ENCODE assay signal across 12 cellular contexts in the genomic region with DNA sequence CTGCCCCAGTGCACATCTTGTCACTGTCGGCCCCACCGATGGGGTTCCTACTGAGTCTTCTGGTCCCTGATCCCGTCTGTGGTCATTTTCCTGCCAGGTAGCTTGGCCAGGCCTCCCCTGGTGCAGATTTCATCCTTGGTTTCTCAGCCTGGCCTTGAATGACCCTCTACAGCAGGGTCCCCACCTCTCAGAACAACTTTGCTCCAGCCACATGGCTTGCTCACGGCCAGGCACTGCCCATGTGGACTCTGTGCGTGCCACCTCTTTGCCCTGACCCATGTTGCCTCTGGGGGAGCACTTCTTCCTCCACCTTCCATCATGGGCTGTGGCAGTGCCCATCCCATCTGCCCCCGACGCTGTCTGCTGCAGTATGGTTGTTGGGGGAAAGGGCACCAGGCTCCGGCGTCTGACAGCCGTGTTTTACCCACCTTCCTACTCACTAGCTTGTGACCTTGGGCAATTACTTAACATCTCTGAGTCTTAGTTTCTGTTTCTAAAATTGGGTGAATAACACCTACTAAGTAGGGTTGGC. TPM values are rescaled to one million over a fixed set of nuclear protein-coding genes. Genes with fewer than 3 reads are reported as not detected.
DNase-seq lines count a peak whose midpoint lies in the region; ATAC-seq, FAIRE-seq and TF ChIP-seq lines count a peak whose summit lies in the region.
"Had no signal": no experiment of that assay in that cellular context is flagged by ENCODE, and none has a peak within 500 bp of the region (broad histone marks: within the 10 kb centered on the region; RNA-seq: fewer than 3 reads in every experiment).

No MANE protein-coding gene starts in this region.

- no peaks in the 10 kb centered on the region for H3K27me3 Mint-ChIP-seq in stimulated activated naive B cell treated with anti-CD40 and anti-IgM and Interleukin-4, amounts not matched to agents 10 μg/mL and 1 μg/mL and 100 μg/mL, for 72 hours

- no peak for ATAC-seq in stimulated activated naive B cell treated with anti-CD40 and anti-IgM and Interleukin-4, amounts not matched to agents 10 μg/mL and 1 μg/mL and 100 μg/mL, for 72 hours (replicated peaks)
- ATAC-seq in omental fat pad (ENCODE audit: low FRiP score) (no peak), gastroesophageal sphincter (no peak)

- TF ChIP-seq CTCF in OCI-LY3 (IDR thresholded peaks at IDR 0.05; ENCODE audit: low read depth, low read length) (no peak; the same call in 1 of the 2 replicates), H1 (IDR thresholded peaks at IDR 0.05; ENCODE audit: control extremely low read depth in 1 of 3, insufficient read depth in 1 of 3, low read depth in 1 of 3, low read length in 3 of 3) (peak in 1 of 3 experiments; percentile 40; a peak in 1 of 4 replicates), omental fat pad (IDR thresholded peaks at IDR 0.05) (no peak), gastroesophageal sphincter (IDR thresholded peaks at IDR 0.05) (no peak)

- H2BK120ac ChIP-seq in H1 (replicated peaks; ENCODE audit: low read depth, low read length): no peak overlapping the region

- peak overlapping the region; percentile 26; the same call in 1 of the 2 replicates for H2AK5ac ChIP-seq in H1 (ENCODE audit: low read depth, low read length)

- H3K79me1 ChIP-seq in H1 (ENCODE audit: low read depth, low read length): peaks cover 5% of the 10 kb centered on the region

- no peak overlapping the region for H4K5ac ChIP-seq in H1 (ENCODE audit: insufficient read length, low read depth, low read length)

- H3K56ac ChIP-seq in H1 (replicated peaks; ENCODE audit: insufficient read length, low read depth, low read length): no peak overlapping the region

- H3K27ac Mint-ChIP-seq in stimulated activated naive B cell treated with anti-CD40 and anti-IgM and Interleukin-4, amounts not matched to agents 10 μg/mL and 1 μg/mL and 100 μg/mL, for 72 hours: peak overlapping the region; percentile 94

- H3K9ac ChIP-seq in OCI-LY3 (ENCODE audit: low read length) (no peak overlapping the region), H1 (replicated peaks in 1 of 4; ENCODE audit: extremely low read depth in 1 of 4, low read depth in 3 of 4, low read length in 3 of 4) (no peak overlapping the region)

- peak overlapping the region; percentile 43 to 68 for H3K4me3 Mint-ChIP-seq in stimulated activated naive B cell treated with anti-CD40 and anti-IgM and Interleukin-4, amounts not matched to agents 10 μg/mL and 1 μg/mL and 100 μg/mL, for 72 hours

- H3K4me2 ChIP-seq in OCI-LY3 (ENCODE audit: low read length) (0 out of 2 replicates have a peak overlapping the region, but pooled peaks have one; percentile 19), H1 (ENCODE audit: insufficient read depth in 1 of 2, low read depth in 2 of 2, low read length in 2 of 2) (no peak overlapping the region)

- CTCF ChIA-PET in H1 (lab: Charles Lee; ENCODE audit: partially characterized antibody): interaction anchor here (0.5 to 8.6 kb wide), 8 partner anchors 12 to 624 kb away, joined by 3 to 277 read pairs (median 4); no protein-coding TSS in a partner anchor

- H3K27ac ChIP-seq in OCI-LY3 (ENCODE audit: low read length) (no peak overlapping the region), H1 (ENCODE audit: low read depth, low read length) (no peak overlapping the region), gastroesophageal sphincter (peak overlapping the region in 1 of 4 donors; percentile 0)

- H3K23me2 ChIP-seq in H1 (ENCODE audit: low read depth, low read length): peaks cover 8% of the 10 kb centered on the region

- DNase-seq in H1 (ENCODE audit: low read depth in 1 of 2, low spot score in 2 of 2): no peak
- no peak for DNase-seq in stimulated activated naive B cell treated with anti-CD40 and anti-IgM and Interleukin-4, amounts not matched to agents 10 μg/mL and 1 μg/mL and 100 μg/mL, for 72 hours
- DNase-seq in omental fat pad (ENCODE audit: low spot score): no peak
- no peak for DNase-seq in NCI-H526 treated with DMSO at 0.1 percent for 48 hours (lab: John Stamatoyannopoulos, UW)
- DNase-seq: anterior cingulate cortex, head of caudate nucleus, SW 1271 had no signal

- H3K79me2 ChIP-seq in OCI-LY3 (ENCODE audit: low read length) (peaks cover 14% of the 10 kb centered on the region), H1 (ENCODE audit: control insufficient read depth in 1 of 2, insufficient read depth in 2 of 2, low read length in 2 of 2) (no peaks in the 10 kb centered on the region; a peak in 1 of 4 replicates)

- TF ChIP-seq RAD21 in H1 (IDR thresholded peaks at IDR 0.05 in 1 of 2, conservative IDR thresholded peaks at IDR 0.05 in 1 of 2; ENCODE audit: low read depth in 2 of 2, low read length in 2 of 2): no peak

- H3K4ac ChIP-seq in H1 (replicated peaks; ENCODE audit: insufficient read length, low read depth, low read length): no peak overlapping the region

- H3K4me3 ChIP-seq in OCI-LY3 (ENCODE audit: low read length) (no peak overlapping the region), H1 (ENCODE audit: extremely low read depth in 1 of 4, insufficient read depth in 2 of 4, low read depth in 3 of 4, low read length in 4 of 4) (no peak overlapping the region), gastroesophageal sphincter (no peak overlapping the region)

- H3K27me3 ChIP-seq in OCI-LY3 (ENCODE audit: low read depth, low read length) (no peaks in the 10 kb centered on the region), H1 (replicated peaks in 1 of 4; ENCODE audit: control insufficient read depth in 3 of 4, extremely low read depth in 1 of 4, insufficient read depth in 3 of 4, low read length in 3 of 4) (no peaks in the 10 kb centered on the region), gastroesophageal sphincter (no peaks in the 10 kb centered on the region)

- no peak overlapping the region for H3K23ac ChIP-seq in H1 (ENCODE audit: insufficient read length)

- FAIRE-seq in H1 (lab: Jason Lieb, UNC): no peak

- no peak overlapping the region; the same call in 1 of the 2 replicates for H2BK15ac ChIP-seq in H1 (ENCODE audit: low read length)

- H3K14ac ChIP-seq in H1 (ENCODE audit: insufficient read length): no peak overlapping the region

- H3K36me3 ChIP-seq in OCI-LY3 (replicated peaks; ENCODE audit: low read depth, low read length): peaks cover under 1% of the 10 kb centered on the region
- no peaks in the 10 kb centered on the region for H3K36me3 ChIP-seq in H1 (ENCODE audit: control insufficient read depth in 2 of 4, insufficient read depth in 4 of 4, low read length in 3 of 4)
- peaks cover 0 to 21% of the 10 kb centered on the region in 2 donors for H3K36me3 ChIP-seq in gastroesophageal sphincter

- no peaks in the 10 kb centered on the region for H3K9me3 Mint-ChIP-seq in stimulated activated naive B cell treated with anti-CD40 and anti-IgM and Interleukin-4, amounts not matched to agents 10 μg/mL and 1 μg/mL and 100 μg/mL, for 72 hours

- no peak overlapping the region for H4K91ac ChIP-seq in H1 (replicated peaks; ENCODE audit: insufficient read length, low read length)

- H3K36me3 Mint-ChIP-seq in stimulated activated naive B cell treated with anti-CD40 and anti-IgM and Interleukin-4, amounts not matched to agents 10 μg/mL and 1 μg/mL and 100 μg/mL, for 72 hours: peaks cover 28 to 52% of the 10 kb centered on the region in 2 donors

- POLR2A ChIA-PET in H1 (lab: Charles Lee; ENCODE audit: partially characterized antibody): interaction anchor here (0.6 to 44.0 kb wide), 4 partner anchors 20 to 146 kb away, joined by 3 to 1596 read pairs (median 734); a partner anchor contains a TSS

- H2BK5ac ChIP-seq in H1 (ENCODE audit: low read depth, low read length): no peak overlapping the region

- peaks cover 58 to 86% of the 10 kb centered on the region in 2 donors for H3K4me1 Mint-ChIP-seq in stimulated activated naive B cell treated with anti-CD40 and anti-IgM and Interleukin-4, amounts not matched to agents 10 μg/mL and 1 μg/mL and 100 μg/mL, for 72 hours

- H3K9me3 ChIP-seq in OCI-LY3 (ENCODE audit: insufficient read depth, low read length): no peaks in the 10 kb centered on the region
- H3K9me3 ChIP-seq in H1 (ENCODE audit: insufficient read depth in 2 of 2, low read depth in 1 of 2, low read length in 1 of 2): no peaks in the 10 kb centered on the region
- H3K9me3 ChIP-seq in gastroesophageal sphincter: no peaks in the 10 kb centered on the region

- TF ChIP-seq EP300 in H1 (IDR thresholded peaks at IDR 0.05; ENCODE audit: borderline replicate concordance in 1 of 2, low read depth in 2 of 2, low read length in 2 of 2) (no peak), gastroesophageal sphincter (IDR thresholded peaks at IDR 0.05) (no peak)

- no peak overlapping the region for H2BK12ac ChIP-seq in H1 (ENCODE audit: low read depth, low read length)

- TF ChIP-seq POLR2A in GM15510 (IDR thresholded peaks at IDR 0.05; ENCODE audit: borderline replicate concordance, extremely low read depth, insufficient read length) (peak; percentile 33), H1 (IDR thresholded peaks at IDR 0.05; ENCODE audit: control extremely low read depth in 1 of 2, low read depth in 2 of 2, low read length in 2 of 2) (no peak), gastroesophageal sphincter (IDR thresholded peaks at IDR 0.05) (no peak)

- no peak overlapping the region for H3K18ac ChIP-seq in H1 (ENCODE audit: extremely low read depth, low read length)

- no peak overlapping the region for H2AFZ ChIP-seq in OCI-LY3 (ENCODE audit: low read depth, low read length)
- no peak overlapping the region for H2AFZ ChIP-seq in H1 (ENCODE audit: low read length)

- H3K4me1 ChIP-seq in OCI-LY3 (ENCODE audit: low read length) (peaks cover 64% of the 10 kb centered on the region), H1 (replicated peaks in 1 of 4; ENCODE audit: control insufficient read depth in 3 of 4, insufficient read depth in 4 of 4, low read length in 3 of 4) (peaks cover 6 to 34% (median 18%) of the 10 kb centered on the region in 4 experiments), gastroesophageal sphincter (peaks cover 0 to 34% (median 14%) of the 10 kb centered on the region in 3 donors)

- H2BK20ac ChIP-seq in H1 (ENCODE audit: low read length): no peak overlapping the region

- H4K8ac ChIP-seq in H1 (ENCODE audit: extremely low read depth, insufficient read depth, low read length): no peak overlapping the region; the same call in 1 of the 2 replicates

- 94% methylated on average over 10 of the region's 10 CpGs; no CpG with 5 or more reads in 1 of the 2 experiments for WGBS in H1 (ENCODE audit: extremely low coverage in 1 of 2, insufficient coverage in 1 of 2, insufficient read length in 1 of 2, insufficient replicate concordance in 2 of 2, low coverage in 1 of 2, low lambda C conversion rate in 2 of 2, missing lambda C conversion rate in 1 of 2), 2 experiments
- 74 to 79% methylated on average over 8 to 10 of the region's 10 CpGs for WGBS in gastroesophageal sphincter (ENCODE audit: low coverage in 1 of 2), 2 donors

- H4K20me1 ChIP-seq in OCI-LY3 (ENCODE audit: insufficient read depth, low read length) (peaks cover 1% of the 10 kb centered on the region; the same call in 1 of the 2 replicates), H1 (replicated peaks in 1 of 2; ENCODE audit: control insufficient read depth in 1 of 2, insufficient read depth in 2 of 2, low read length in 2 of 2) (no peaks in the 10 kb centered on the region)

RNA-seq across cellular contexts. Expression of a gene that starts 2.0 kb away (rescaled TPM):
- total RNA-seq in H1 (2021; fragmentation: NEBNext Ultra II Directional; extraction: Animal tissue kit (Norgen Biotek cat#: 25700)): 25.7 and 28.4 TPM in 2 replicates
- polyA plus RNA-seq in H1 (2011; rRNA removed): 16.3 and 22.6 TPM in 2 replicates
- polyA plus RNA-seq in H1 (2011; cell fraction: cytosol; rRNA removed): 21.3 TPM
- polyA plus RNA-seq in H1 (2011; cell fraction: nucleus; rRNA removed): 32.9 TPM
- 34.9 to 37.3 TPM (median 36.6 TPM) in 4 replicates for polyA plus RNA-seq in H1 (2012, experiment 1 of 2)
- 28.9 TPM for polyA plus RNA-seq in H1 (2012, experiment 2 of 2)
- polyA plus RNA-seq in H1 (2013, experiment 1 of 2): 23.2 TPM
- 25.8 TPM for polyA plus RNA-seq in H1 (2013, experiment 2 of 2)
- polyA minus RNA-seq in H1 (2011; rRNA and poly(A)+ RNA removed): 12.4 and 24.5 TPM in 2 replicates
- 17.8 TPM for polyA minus RNA-seq in H1 (2011; cell fraction: cytosol; rRNA and poly(A)+ RNA removed)
- polyA minus RNA-seq in H1 (2011; cell fraction: nucleus; rRNA and poly(A)+ RNA removed): 9.1 TPM
- total RNA-seq in omental fat pad (10 to 100 TPM; 19.8 to 42.3 (median 35.9) TPM), gastroesophageal sphincter (10 to 100 TPM in 1 of 4 donors, 1 to 10 TPM in 3; 2.6 to 15.9 (median 7.5) TPM)

RNA-seq across cellular contexts. Expression of a gene that starts 5.3 kb away (rescaled TPM):
- 174 and 185 TPM in 2 replicates for total RNA-seq in H1 (2021; fragmentation: NEBNext Ultra II Directional; extraction: Animal tissue kit (Norgen Biotek cat#: 25700))
- polyA plus RNA-seq in H1 (2011; rRNA removed): 993 and 1,124 TPM in 2 replicates
- 811 TPM for polyA plus RNA-seq in H1 (2011; cell fraction: cytosol; rRNA removed)
- 653 TPM for polyA plus RNA-seq in H1 (2011; cell fraction: nucleus; rRNA removed)
- polyA plus RNA-seq in H1 (2012, experiment 1 of 2): 167 to 390 TPM (median 374 TPM) in 4 replicates
- polyA plus RNA-seq in H1 (2012, experiment 2 of 2): 596 TPM
- 206 TPM for polyA plus RNA-seq in H1 (2013, experiment 1 of 2)
- polyA plus RNA-seq in H1 (2013, experiment 2 of 2): 192 TPM
- 66.6 and 106 TPM in 2 replicates for polyA minus RNA-seq in H1 (2011; rRNA and poly(A)+ RNA removed)
- 76.3 TPM for polyA minus RNA-seq in H1 (2011; cell fraction: cytosol; rRNA and poly(A)+ RNA removed)
- 112 TPM for polyA minus RNA-seq in H1 (2011; cell fraction: nucleus; rRNA and poly(A)+ RNA removed)
- total RNA-seq in omental fat pad (100 to 1,000 TPM; 280 to 555 (median 413) TPM), gastroesophageal sphincter (100 to 1,000 TPM; 172 to 521 (median 367) TPM)

RNA-seq across cellular contexts. Expression of a gene that starts 5.5 kb away (rescaled TPM):
- total RNA-seq in H1 (2021; fragmentation: NEBNext Ultra II Directional; extraction: Animal tissue kit (Norgen Biotek cat#: 25700)): not detected in 2 replicates
- not detected in 2 replicates for polyA plus RNA-seq in H1 (2011; rRNA removed)
- polyA plus RNA-seq in H1 (2011; cell fraction: cytosol; rRNA removed): not detected
- not detected for polyA plus RNA-seq in H1 (2011; cell fraction: nucleus; rRNA removed)
- polyA plus RNA-seq in H1 (2012, experiment 1 of 2): not detected in 4 replicates
- not detected for polyA plus RNA-seq in H1 (2012, experiment 2 of 2)
- not detected for polyA plus RNA-seq in H1 (2013, experiment 1 of 2)
- not detected for polyA plus RNA-seq in H1 (2013, experiment 2 of 2)
- not detected in 2 replicates for polyA minus RNA-seq in H1 (2011; rRNA and poly(A)+ RNA removed)
- not detected for polyA minus RNA-seq in H1 (2011; cell fraction: cytosol; rRNA and poly(A)+ RNA removed)
- polyA minus RNA-seq in H1 (2011; cell fraction: nucleus; rRNA and poly(A)+ RNA removed): not detected
- total RNA-seq in omental fat pad (not detected), gastroesophageal sphincter (not detected)
- total RNA-seq: M059J, pulmonary artery endothelial cell had no signal

RNA-seq across cellular contexts. Expression of a gene that starts 21.3 kb away (rescaled TPM):
- 360 and 368 TPM in 2 replicates for total RNA-seq in H1 (2021; fragmentation: NEBNext Ultra II Directional; extraction: Animal tissue kit (Norgen Biotek cat#: 25700))
- polyA plus RNA-seq in H1 (2011; rRNA removed): 579 and 626 TPM in 2 replicates
- 622 TPM for polyA plus RNA-seq in H1 (2011; cell fraction: cytosol; rRNA removed)
- polyA plus RNA-seq in H1 (2011; cell fraction: nucleus; rRNA removed): 570 TPM
- polyA plus RNA-seq in H1 (2012, experiment 1 of 2): 317 to 409 TPM (median 397 TPM) in 4 replicates
- 565 TPM for polyA plus RNA-seq in H1 (2012, experiment 2 of 2)
- polyA plus RNA-seq in H1 (2013, experiment 1 of 2): 552 TPM
- polyA plus RNA-seq in H1 (2013, experiment 2 of 2): 493 TPM
- 282 and 291 TPM in 2 replicates for polyA minus RNA-seq in H1 (2011; rRNA and poly(A)+ RNA removed)
- 137 TPM for polyA minus RNA-seq in H1 (2011; cell fraction: cytosol; rRNA and poly(A)+ RNA removed)
- 195 TPM for polyA minus RNA-seq in H1 (2011; cell fraction: nucleus; rRNA and poly(A)+ RNA removed)
- total RNA-seq in omental fat pad (100 to 1,000 TPM; 173 to 218 (median 189) TPM), gastroesophageal sphincter (100 to 1,000 TPM; 170 to 215 (median 187) TPM)

RNA-seq across cellular contexts. Expression of a gene that starts 21.4 kb away (rescaled TPM):
- 69.6 and 73.4 TPM in 2 replicates for total RNA-seq in H1 (2021; fragmentation: NEBNext Ultra II Directional; extraction: Animal tissue kit (Norgen Biotek cat#: 25700))
- polyA plus RNA-seq in H1 (2011; rRNA removed): 20.6 and 43.0 TPM in 2 replicates
- polyA plus RNA-seq in H1 (2011; cell fraction: cytosol; rRNA removed): 13.5 TPM
- polyA plus RNA-seq in H1 (2011; cell fraction: nucleus; rRNA removed): 178 TPM
- 61.7 to 82.1 TPM (median 77.4 TPM) in 4 replicates for polyA plus RNA-seq in H1 (2012, experiment 1 of 2)
- polyA plus RNA-seq in H1 (2012, experiment 2 of 2): 48.0 TPM
- 51.3 TPM for polyA plus RNA-seq in H1 (2013, experiment 1 of 2)
- 48.3 TPM for polyA plus RNA-seq in H1 (2013, experiment 2 of 2)
- polyA minus RNA-seq in H1 (2011; rRNA and poly(A)+ RNA removed): 11.4 and 14.0 TPM in 2 replicates
- 37.6 TPM for polyA minus RNA-seq in H1 (2011; cell fraction: cytosol; rRNA and poly(A)+ RNA removed)
- polyA minus RNA-seq in H1 (2011; cell fraction: nucleus; rRNA and poly(A)+ RNA removed): 42.3 TPM
- total RNA-seq in omental fat pad (10 to 100 TPM; 46.2 to 93.5 (median 59.4) TPM), gastroesophageal sphincter (100 to 1,000 TPM in 2 of 4 donors, 10 to 100 TPM in 2; 49.0 to 136 (median 95.2) TPM)
